ENCODE assay signal across 7 cellular contexts in genomic region chr18:42746794-42747193, GRCh38.
"Had no signal": no experiment of that assay in that cellular context is flagged by ENCODE, and none has a peak within 500 bp of the region (broad histone marks: within the 10 kb centered on the region; RNA-seq: fewer than 3 reads in every experiment).

No MANE protein-coding gene starts in this region.

- H3K4me3 Mint-ChIP-seq: HFFc6 had no signal

- H3K36me3 ChIP-seq: HAP-1 had no signal

- H3K4me3 ChIP-seq: HAP-1, K562 had no signal

- H3K27ac ChIP-seq: HL-60 had no signal

- DNase-seq: GOT3, HFFc6, IMR-90 had no signal

- H3K27ac Mint-ChIP-seq: HFFc6 had no signal

- H3K9me3 ChIP-seq: HAP-1 had no signal

- FAIRE-seq: H54, K562 had no signal
